In the genomic region with DNA sequence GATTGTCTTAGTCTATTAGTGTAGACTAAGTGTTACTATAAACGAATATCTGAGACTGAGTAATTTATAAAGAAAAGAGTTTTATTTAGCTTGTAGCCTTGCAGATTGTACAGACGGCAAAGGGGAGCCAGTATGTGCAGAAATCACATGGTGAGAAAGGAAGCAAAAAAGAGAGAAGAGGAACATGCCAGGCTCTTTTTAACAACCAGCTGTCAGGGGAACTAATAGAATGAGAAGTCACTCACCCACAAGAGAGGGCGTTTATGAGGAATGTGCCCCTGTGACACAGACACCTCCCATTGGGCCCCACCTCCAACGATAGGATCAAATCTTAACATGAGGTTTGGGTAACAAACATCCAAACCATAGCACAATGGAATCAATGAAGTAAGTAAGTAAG, we compare ENCODE assay signal across 20 cellular contexts. TPM values are rescaled to one million over a fixed set of nuclear protein-coding genes. Genes with fewer than 3 reads are reported as not detected.
"Had no signal": no experiment of that assay in that cellular context is flagged by ENCODE, and none has a peak within 500 bp of the region (broad histone marks: within the 10 kb centered on the region; RNA-seq: fewer than 3 reads in every experiment).

No MANE protein-coding gene starts in this region.

- DNase-seq: activated CD4-positive, alpha-beta T cell treated with anti-CD3 and anti-CD28 coated beads for 48 hours; activated CD8-positive, alpha-beta memory T cell treated with anti-CD3 and anti-CD28 coated beads, Interleukin-2, amount 50 U/mL, for 4 hours; activated CD8-positive, alpha-beta T cell treated with anti-CD3 and anti-CD28 coated beads, Interleukin-2, amount 10 ng/mL, durations not matched to agents 7 days and 5 days; activated naive CD4-positive, alpha-beta T cell; activated naive CD8-positive, alpha-beta T cell treated with anti-CD3 and anti-CD28 coated beads, Interleukin-2, amount 10 ng/mL, durations not matched to agents 7 days and 5 days; central memory CD4-positive, alpha-beta T cell; colonic mucosa; hippocampal formation; naive B cell; stimulated activated CD4-positive, alpha-beta T cell treated with anti-CD3 and anti-CD28 coated beads, Interleukin-2, amount 100 ng/mL, for 48 hours; T-helper 9 cell; thyroid gland; uterus had no signal

- ATAC-seq: activated CD8-positive, alpha-beta T cell treated with anti-CD3 and anti-CD28 coated beads, Interleukin-2, amount 10 ng/mL, durations not matched to agents 7 days and 5 days; left lobe of liver; stimulated activated memory B cell treated with anti-CD40 and anti-IgM and Interleukin-4, amounts not matched to agents 10 μg/mL and 1 μg/mL and 100 μg/mL, for 72 hours; WTC11 had no signal

- H3K4me3 Mint-ChIP-seq: activated CD8-positive, alpha-beta T cell treated with anti-CD3 and anti-CD28 coated beads, Interleukin-2, amount 10 ng/mL, durations not matched to agents 7 days and 5 days; activated naive CD8-positive, alpha-beta T cell treated with anti-CD3 and anti-CD28 coated beads, Interleukin-2, amount 10 ng/mL, durations not matched to agents 7 days and 5 days; brain; naive B cell; stimulated activated memory B cell treated with anti-CD40 and anti-IgM and Interleukin-4, amounts not matched to agents 10 μg/mL and 1 μg/mL and 100 μg/mL, for 72 hours; WTC11 had no signal

- H3K36me3 ChIP-seq: colonic mucosa, esophagus muscularis mucosa, thyroid gland, uterus had no signal

- H3K9me3 ChIP-seq: colonic mucosa, esophagus muscularis mucosa, thyroid gland, uterus had no signal

- H3K9me3 Mint-ChIP-seq: activated naive CD8-positive, alpha-beta T cell treated with anti-CD3 and anti-CD28 coated beads, Interleukin-2, amount 10 ng/mL, durations not matched to agents 7 days and 5 days; brain; stimulated activated memory B cell treated with anti-CD40 and anti-IgM and Interleukin-4, amounts not matched to agents 10 μg/mL and 1 μg/mL and 100 μg/mL, for 72 hours; WTC11 had no signal

- H3K4me1 ChIP-seq: colonic mucosa, esophagus muscularis mucosa, parathyroid adenoma, thyroid gland, uterus had no signal

- H3K4me3 ChIP-seq: colonic mucosa, esophagus muscularis mucosa, thyroid gland, uterus had no signal

- H3K27ac Mint-ChIP-seq: activated CD8-positive, alpha-beta T cell treated with anti-CD3 and anti-CD28 coated beads, Interleukin-2, amount 10 ng/mL, durations not matched to agents 7 days and 5 days; activated naive CD8-positive, alpha-beta T cell treated with anti-CD3 and anti-CD28 coated beads, Interleukin-2, amount 10 ng/mL, durations not matched to agents 7 days and 5 days; brain; naive B cell; stimulated activated memory B cell treated with anti-CD40 and anti-IgM and Interleukin-4, amounts not matched to agents 10 μg/mL and 1 μg/mL and 100 μg/mL, for 72 hours; WTC11 had no signal

- H3K36me3 Mint-ChIP-seq: activated naive CD8-positive, alpha-beta T cell treated with anti-CD3 and anti-CD28 coated beads, Interleukin-2, amount 10 ng/mL, durations not matched to agents 7 days and 5 days; brain; naive B cell; stimulated activated memory B cell treated with anti-CD40 and anti-IgM and Interleukin-4, amounts not matched to agents 10 μg/mL and 1 μg/mL and 100 μg/mL, for 72 hours; WTC11 had no signal

- H3K27me3 Mint-ChIP-seq: activated naive CD8-positive, alpha-beta T cell treated with anti-CD3 and anti-CD28 coated beads, Interleukin-2, amount 10 ng/mL, durations not matched to agents 7 days and 5 days; brain; naive B cell; stimulated activated memory B cell treated with anti-CD40 and anti-IgM and Interleukin-4, amounts not matched to agents 10 μg/mL and 1 μg/mL and 100 μg/mL, for 72 hours had no signal

- H3K4me1 Mint-ChIP-seq: activated naive CD8-positive, alpha-beta T cell treated with anti-CD3 and anti-CD28 coated beads, Interleukin-2, amount 10 ng/mL, durations not matched to agents 7 days and 5 days; brain; naive B cell; stimulated activated memory B cell treated with anti-CD40 and anti-IgM and Interleukin-4, amounts not matched to agents 10 μg/mL and 1 μg/mL and 100 μg/mL, for 72 hours; WTC11 had no signal

RNA-seq across cellular contexts. Expression of gene ZNF804A, which starts 20.6 kb away (rescaled TPM):
- total RNA-seq: activated CD8-positive, alpha-beta T cell treated with anti-CD3 and anti-CD28 coated beads, Interleukin-2, amount 10 ng/mL, durations not matched to agents 7 days and 5 days; left lobe of liver; lung microvascular endothelial cell; WTC11 had no signal
